In the genomic region with DNA sequence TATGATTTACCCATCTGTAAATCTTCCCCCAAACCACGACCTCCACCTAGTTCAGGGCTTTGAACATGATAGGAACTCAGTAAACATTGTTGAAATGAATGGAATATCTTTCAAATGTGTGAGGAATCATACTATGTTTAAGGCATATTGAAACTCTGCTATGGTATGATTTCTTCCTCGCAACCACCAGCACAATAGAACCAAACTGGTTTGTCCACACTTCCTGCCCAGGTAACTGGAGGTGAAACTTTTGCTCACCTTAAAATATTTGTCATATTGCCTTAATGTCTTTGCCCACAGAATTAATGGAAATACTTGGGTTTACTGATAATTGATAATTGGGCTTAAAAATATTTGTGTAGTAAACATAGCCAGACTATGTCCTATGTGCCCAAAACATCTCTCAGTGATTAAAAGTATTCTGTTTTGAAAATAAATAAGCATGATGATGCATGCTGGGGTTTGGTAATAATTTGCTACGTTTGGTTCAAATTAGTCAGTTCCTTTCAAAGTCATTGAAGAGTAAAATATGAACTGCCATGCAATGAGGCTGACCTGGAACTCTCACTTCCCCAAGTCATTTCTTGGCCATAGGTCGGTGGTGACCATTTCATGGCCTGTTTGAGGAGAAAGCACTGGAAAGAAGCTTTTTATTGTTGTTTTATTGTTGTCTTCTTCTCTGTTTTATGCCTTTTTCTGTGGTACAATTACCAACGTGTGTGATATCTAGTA, we compare ENCODE assay signal across 1 cellular context.
TF ChIP-seq lines count a peak whose summit lies in the region.

No MANE protein-coding gene starts in this region.

TF ChIP-seq in GM12878, 131 proteins besides CTCF, POLR2A, EP300 and RAD21:
- TF ChIP-seq BCL11A (IDR thresholded peaks at IDR 0.05; ENCODE audit: low read depth, low read length) = 0 out of 2 replicates have a peak, but pooled peaks have one; percentile 14
- TF ChIP-seq TBL1XR1 (IDR thresholded peaks at IDR 0.05; ENCODE audit: low read depth, low read length) = no peak
- TF ChIP-seq SPI1 (IDR thresholded peaks at IDR 0.05; ENCODE audit: borderline replicate concordance, insufficient read depth, low read depth, low read length) = peak; percentile 68; the same call in 1 of the 2 replicates
- TF ChIP-seq SREBF2 (IDR thresholded peaks at IDR 0.05; ENCODE audit: low read length) = no peak
- TF ChIP-seq IRF4 (IDR thresholded peaks at IDR 0.05; ENCODE audit: low read depth, low read length) = no peak
- TF ChIP-seq MYC (IDR thresholded peaks at IDR 0.05; ENCODE audit: insufficient read depth, insufficient read length, insufficient replicate concordance, low read length, severe bottlenecking) = no peak
- no peak for TF ChIP-seq CREB1 (IDR thresholded peaks at IDR 0.05; ENCODE audit: low read depth)
- 0 out of 2 replicates have a peak, but pooled peaks have one; percentile 13 for TF ChIP-seq MTA2 (IDR thresholded peaks at IDR 0.05; ENCODE audit: low read depth)
- no peak for TF ChIP-seq MYB (IDR thresholded peaks at IDR 0.05; ENCODE audit: borderline replicate concordance, low read depth, low read length)
- TF ChIP-seq SMC3 (IDR thresholded peaks at IDR 0.05; ENCODE audit: borderline replicate concordance, low read length) = no peak
- TF ChIP-seq ZSCAN29 (IDR thresholded peaks at IDR 0.05) = no peak
